ENCODE assay signal across 29 cellular contexts in genomic region chr10:32246685-32247084, GRCh38.
"Had no signal": no experiment of that assay in that cellular context is flagged by ENCODE, and none has a peak within 500 bp of the region (broad histone marks: within the 10 kb centered on the region; RNA-seq: fewer than 3 reads in every experiment).

No MANE protein-coding gene starts in this region.

- H3K79me2 ChIP-seq: parathyroid adenoma had no signal

- H3K4me1 ChIP-seq: esophagus squamous epithelium, heart right ventricle, left lung, neural progenitor cell, parathyroid adenoma, prostate gland, right atrium auricular region, stomach, thyroid gland had no signal

- H3K9me3 Mint-ChIP-seq: effector memory CD8-positive, alpha-beta T cell; mesothelial cell of epicardium; naive B cell; natural killer cell treated with Interleukin-12 subunit alpha and Interleukin-12 subunit beta and Interleukin-15 and Interleukin-18, amount 100 ng/mL, for 72 hours; neural progenitor cell; type B pancreatic cell had no signal

- H3K4me2 ChIP-seq: neural progenitor cell, smooth muscle cell had no signal

- H3K9me3 ChIP-seq: esophagus squamous epithelium, heart right ventricle, left lung, mucosa of descending colon, prostate gland, right atrium auricular region, stomach, thyroid gland had no signal

- H3K27ac ChIP-seq: esophagus squamous epithelium, heart right ventricle, left lung, neural progenitor cell, parathyroid adenoma, prostate gland, right atrium auricular region, stomach, thyroid gland had no signal

- DNase-seq: cortex of kidney; effector memory CD8-positive, alpha-beta T cell; erythroblast; esophagus squamous epithelium; foreskin melanocyte; glutamatergic neuron; heart right ventricle; hippocampal formation; left cardiac atrium; left lung; mesenchymal stem cell; mucosa of descending colon; naive B cell; stimulated activated CD4-positive, alpha-beta T cell treated with anti-CD3 and anti-CD28 coated beads, Interleukin-12 subunit alpha, Interleukin-12 subunit beta, amount 100 ng/mL, for 4 hours; stimulated activated CD4-positive, alpha-beta T cell treated with anti-CD3 and anti-CD28 coated beads, Interleukin-1b, Interleukin-23, amount 100 ng/mL, for 48 hours; stimulated activated CD4-positive, alpha-beta T cell treated with anti-CD3 and anti-CD28 coated beads, Interleukin-4, amount 100 ng/mL, for 1 hour; stimulated activated CD8-positive, alpha-beta memory T cell treated with anti-CD3 and anti-CD28 coated beads, Interleukin-4, amount 100 ng/mL, for 48 hours; stimulated activated naive CD4-positive, alpha-beta T cell treated with Interleukin-2 at 50 U/mL for 16 hours; stomach; thyroid gland had no signal

- H3K4me1 Mint-ChIP-seq: naive B cell, neural progenitor cell had no signal

- H3K27me3 Mint-ChIP-seq: type B pancreatic cell had no signal

- H3K27ac Mint-ChIP-seq: effector memory CD8-positive, alpha-beta T cell; mesothelial cell of epicardium; natural killer cell treated with Interleukin-12 subunit alpha and Interleukin-12 subunit beta and Interleukin-15 and Interleukin-18, amount 100 ng/mL, for 72 hours; neural progenitor cell; type B pancreatic cell had no signal

- H3K27me3 ChIP-seq: esophagus squamous epithelium, heart right ventricle, left lung, neural progenitor cell, right atrium auricular region, stomach, thyroid gland had no signal

- H3K4me3 Mint-ChIP-seq: effector memory CD8-positive, alpha-beta T cell; mesothelial cell of epicardium; naive B cell; natural killer cell treated with Interleukin-12 subunit alpha and Interleukin-12 subunit beta and Interleukin-15 and Interleukin-18, amount 100 ng/mL, for 72 hours; neural progenitor cell; type B pancreatic cell had no signal

- H3K36me3 ChIP-seq: esophagus squamous epithelium, heart right ventricle, left lung, neural progenitor cell, prostate gland, right atrium auricular region, stomach, thyroid gland had no signal

- ATAC-seq: effector memory CD8-positive, alpha-beta T cell; heart right ventricle; left cardiac atrium; left lung; mucosa of descending colon; natural killer cell treated with Interleukin-12 subunit alpha and Interleukin-12 subunit beta and Interleukin-15 and Interleukin-18, amount 100 ng/mL, for 72 hours; sciatic nerve had no signal

- H3K36me3 Mint-ChIP-seq: mesothelial cell of epicardium; naive B cell; natural killer cell treated with Interleukin-12 subunit alpha and Interleukin-12 subunit beta and Interleukin-15 and Interleukin-18, amount 100 ng/mL, for 72 hours; neural progenitor cell; type B pancreatic cell had no signal

- H3K4me3 ChIP-seq: esophagus squamous epithelium, heart right ventricle, left lung, mucosa of descending colon, neural progenitor cell, prostate gland, right atrium auricular region, smooth muscle cell, stomach, thyroid gland had no signal

- H3K9ac ChIP-seq: neural progenitor cell, parathyroid adenoma had no signal

- H2AFZ ChIP-seq: neural progenitor cell, parathyroid adenoma had no signal
